In the genomic region with DNA sequence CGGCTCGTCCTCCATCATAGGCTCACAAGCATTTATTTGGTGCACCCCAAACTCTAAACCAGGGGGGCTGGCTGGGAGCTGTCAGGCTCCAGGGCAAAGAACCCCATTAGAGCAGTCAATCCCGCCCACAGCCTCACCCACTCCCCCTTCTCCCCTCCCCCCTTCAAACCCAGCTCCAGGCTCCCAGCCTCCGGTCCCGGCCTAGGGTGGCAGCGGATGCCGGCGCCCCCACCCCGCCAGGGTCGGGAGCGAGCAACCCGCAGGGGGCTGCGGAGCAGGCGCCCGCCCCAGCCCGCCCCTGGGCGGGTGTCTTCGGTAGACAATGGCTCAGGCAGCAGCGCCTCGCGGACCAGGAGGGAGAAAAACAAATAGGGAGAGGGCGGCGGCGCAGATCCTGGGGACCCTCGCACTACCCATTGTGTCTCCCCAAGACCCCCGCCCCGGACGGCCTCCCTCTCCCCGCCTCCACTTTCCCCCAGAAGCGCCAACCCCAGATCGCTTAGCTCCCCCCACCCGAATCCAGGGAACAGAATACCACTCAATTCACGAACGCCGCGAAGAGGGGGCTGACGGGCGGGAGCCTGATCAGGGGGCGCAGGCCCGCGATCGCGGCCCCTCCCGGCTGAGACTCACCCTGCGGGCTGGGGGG, we compare ENCODE assay signal across 8 cellular contexts. TPM values are rescaled to one million over a fixed set of nuclear protein-coding genes. Genes with fewer than 3 reads are reported as not detected.
DNase-seq lines count a peak whose midpoint lies in the region; ATAC-seq and TF ChIP-seq lines count a peak whose summit lies in the region.

No MANE protein-coding gene starts in this region.

- peaks cover 10% of the 10 kb centered on the region; the same call in 1 of the 2 replicates for H3K4me1 ChIP-seq in Caco-2
- H3K4me1 ChIP-seq in HUES6 (ENCODE audit: control insufficient read depth, insufficient read depth, low read length): peaks cover 20% of the 10 kb centered on the region
- peaks cover 24% of the 10 kb centered on the region for H3K4me1 ChIP-seq in hepatocyte (ENCODE audit: insufficient read depth)
- peaks cover 0 to 5% (median 0%) of the 10 kb centered on the region in 3 donors for H3K4me1 ChIP-seq in skeletal muscle tissue (ENCODE audit: control insufficient read depth in 3 of 3, insufficient read depth in 3 of 3, low read length in 3 of 3)

- no peaks in the 10 kb centered on the region for H3K9me3 Mint-ChIP-seq in Caco-2 (ENCODE audit: unreplicated experiment)
- no peaks in the 10 kb centered on the region for H3K9me3 Mint-ChIP-seq in activated naive CD4-positive, alpha-beta T cell treated with anti-CD3 and anti-CD28 coated beads, Interleukin-2, amount 50 U/mL, for 24 hours

- H4K20me1 ChIP-seq in hepatocyte (ENCODE audit: insufficient read depth, poor library complexity, severe bottlenecking): peaks cover 13% of the 10 kb centered on the region

- DNase-seq in Caco-2: peak; percentile 37 to 38
- peak; percentile 42 for DNase-seq in hepatocyte (ENCODE audit: low spot score)

- peak overlapping the region; percentile 74 for H3K9ac ChIP-seq in HUES6 (ENCODE audit: low read length)
- peak overlapping the region in 1 of 3 donors; percentile 71 for H3K9ac ChIP-seq in skeletal muscle tissue (ENCODE audit: low read depth in 1 of 3, low read length in 3 of 3)

- peak overlapping the region; percentile 99 for H3K4me2 ChIP-seq in hepatocyte

- peak overlapping the region; percentile 69 for H3K4me3 ChIP-seq in Caco-2 (ENCODE audit: low read depth, low read length)
- H3K4me3 ChIP-seq in HUES6 (ENCODE audit: low read depth, low read length): peak overlapping the region; percentile 82
- peak overlapping the region; percentile 98 for H3K4me3 ChIP-seq in hepatocyte
- peak overlapping the region; percentile 48 to 58 (median 54) for H3K4me3 ChIP-seq in skeletal muscle tissue (ENCODE audit: low read length in 3 of 3)

- H3K9me3 ChIP-seq in Caco-2 (no peaks in the 10 kb centered on the region), HUES6 (ENCODE audit: control insufficient read depth, insufficient read depth, low read depth, low read length) (no peaks in the 10 kb centered on the region), hepatocyte (ENCODE audit: low read depth) (no peaks in the 10 kb centered on the region), skeletal muscle tissue (ENCODE audit: control insufficient read depth in 3 of 3, low read length in 3 of 3) (no peaks in the 10 kb centered on the region)

- H3K27ac Mint-ChIP-seq in Caco-2 (ENCODE audit: unreplicated experiment): no peak overlapping the region
- no peak overlapping the region for H3K27ac Mint-ChIP-seq in activated naive CD4-positive, alpha-beta T cell treated with anti-CD3 and anti-CD28 coated beads, Interleukin-2, amount 50 U/mL, for 24 hours

- 0 out of 2 replicates have a peak, but pooled peaks cover 1% of the 10 kb centered on the region for H3K27me3 ChIP-seq in Caco-2 (replicated peaks; ENCODE audit: control insufficient read depth, insufficient read depth, low read length)
- peaks cover 19% of the 10 kb centered on the region for H3K27me3 ChIP-seq in HUES6 (ENCODE audit: control insufficient read depth, insufficient read depth, low read length)
- no peaks in the 10 kb centered on the region for H3K27me3 ChIP-seq in hepatocyte
- H3K27me3 ChIP-seq in skeletal muscle tissue (ENCODE audit: control insufficient read depth in 3 of 3, insufficient read depth in 3 of 3, low read length in 3 of 3): peaks cover 6 to 26% (median 18%) of the 10 kb centered on the region in 3 donors

- BruUV-seq in Caco-2 (replicated peaks; lab: Mats Ljungman, UMichigan): no TSS peak

- TF ChIP-seq POLR2A in GM18505 (IDR thresholded peaks at IDR 0.05; ENCODE audit: borderline replicate concordance, extremely low read depth, insufficient read depth, insufficient read length): no peak

- peaks cover 17% of the 10 kb centered on the region for H3K4me1 Mint-ChIP-seq in Caco-2 (ENCODE audit: low read depth, unreplicated experiment)
- H3K4me1 Mint-ChIP-seq in activated naive CD4-positive, alpha-beta T cell treated with anti-CD3 and anti-CD28 coated beads, Interleukin-2, amount 50 U/mL, for 24 hours: peaks cover 5% of the 10 kb centered on the region

- TF ChIP-seq CTCF in Caco-2 (IDR thresholded peaks at IDR 0.05; ENCODE audit: insufficient read depth in 1 of 2, low read depth in 1 of 2, low read length in 1 of 2, severe bottlenecking in 1 of 2, unreplicated experiment in 1 of 2) (no peak), hepatocyte (IDR thresholded peaks at IDR 0.05; ENCODE audit: poor library complexity) (no peak)

- no peaks in the 10 kb centered on the region for H3K9me2 ChIP-seq in hepatocyte (replicated peaks; ENCODE audit: insufficient read depth)

- no peak for ATAC-seq in GM18505 (IDR thresholded peaks at IDR 0.05; ENCODE audit: unreplicated experiment)
- ATAC-seq in HG03139 (IDR thresholded peaks at IDR 0.05; ENCODE audit: unreplicated experiment): no peak
- no peak for ATAC-seq in HG03097 (IDR thresholded peaks at IDR 0.05; ENCODE audit: low FRiP score, unreplicated experiment)

- peaks cover 8% of the 10 kb centered on the region for H3K79me2 ChIP-seq in hepatocyte

- peak overlapping the region; percentile 90 for H2AFZ ChIP-seq in hepatocyte

- H3K36me3 Mint-ChIP-seq in Caco-2 (ENCODE audit: insufficient read depth, unreplicated experiment): no peaks in the 10 kb centered on the region
- H3K36me3 Mint-ChIP-seq in activated naive CD4-positive, alpha-beta T cell treated with anti-CD3 and anti-CD28 coated beads, Interleukin-2, amount 50 U/mL, for 24 hours: no peaks in the 10 kb centered on the region

- H3K27me3 Mint-ChIP-seq in Caco-2 (ENCODE audit: insufficient read depth, unreplicated experiment): peaks cover 7% of the 10 kb centered on the region
- peaks cover 10% of the 10 kb centered on the region for H3K27me3 Mint-ChIP-seq in activated naive CD4-positive, alpha-beta T cell treated with anti-CD3 and anti-CD28 coated beads, Interleukin-2, amount 50 U/mL, for 24 hours

- POLR2A ChIA-PET in Caco-2 (lab: Charles Lee): interaction anchor here (0.6 to 1.0 kb wide), 5 partner anchors 10 to 900 kb away, joined by 3 to 7 read pairs (median 5); no protein-coding TSS in a partner anchor

- no peaks in the 10 kb centered on the region for H3K36me3 ChIP-seq in Caco-2 (ENCODE audit: control insufficient read depth, insufficient read depth, low read length)
- H3K36me3 ChIP-seq in HUES6 (ENCODE audit: control insufficient read depth, insufficient read depth, low read length): 0 out of 2 replicates have a peak, but pooled peaks cover 6% of the 10 kb centered on the region
- H3K36me3 ChIP-seq in hepatocyte (replicated peaks; ENCODE audit: insufficient read depth, low read depth): no peaks in the 10 kb centered on the region
- no peaks in the 10 kb centered on the region for H3K36me3 ChIP-seq in skeletal muscle tissue (ENCODE audit: control insufficient read depth in 3 of 3, insufficient read depth in 3 of 3, low read length in 3 of 3)

- H3K4me3 Mint-ChIP-seq in Caco-2 (ENCODE audit: unreplicated experiment): peak overlapping the region; percentile 70
- peak overlapping the region; percentile 62 for H3K4me3 Mint-ChIP-seq in activated naive CD4-positive, alpha-beta T cell treated with anti-CD3 and anti-CD28 coated beads, Interleukin-2, amount 50 U/mL, for 24 hours

- 3% methylated on average over 17 of the region's 45 CpGs for WGBS in hepatocyte (ENCODE audit: low lambda C conversion rate, missing lambda C conversion rate)

- H3K27ac ChIP-seq in HUES6 (ENCODE audit: low read depth, low read length): no peak overlapping the region
- H3K27ac ChIP-seq in hepatocyte: peak overlapping the region; percentile 58
- no peak overlapping the region for H3K27ac ChIP-seq in skeletal muscle tissue (ENCODE audit: low read depth, low read length)

- CTCF ChIA-PET in Caco-2 (lab: Charles Lee): interaction anchor here (0.6 to 1.9 kb wide), 13 partner anchors 9 to 1434 kb away, joined by 3 to 13 read pairs (median 7); partner anchors contain the start of genes GRN and SLC25A39

- intact Hi-C loops in Caco-2 (cut with micrococcal nuclease; ENCODE audit: unreplicated experiment): no loop called here

RNA-seq across cellular contexts. Expression of gene FAM171A2, which starts 0.6 kb away (rescaled TPM):
- total RNA-seq in Caco-2 (2022) (3.0 and 3.6 TPM in 2 replicates), hepatocyte (12.8 and 13.9 TPM in 2 replicates), skeletal muscle tissue (38.6 TPM)
- polyA plus RNA-seq in hepatocyte: 19.4 and 22.8 TPM in 2 replicates

RNA-seq across cellular contexts. Expression of gene GRN, which starts 18.0 kb away (rescaled TPM):
- total RNA-seq in Caco-2 (2022): 167 and 176 TPM in 2 replicates
- total RNA-seq in hepatocyte: 210 and 299 TPM in 2 replicates
- polyA plus RNA-seq in hepatocyte: 785 and 828 TPM in 2 replicates
- total RNA-seq in skeletal muscle tissue: 270 TPM

RNA-seq across cellular contexts. Expression of gene ITGA2B, which starts 26.4 kb away (rescaled TPM):
- total RNA-seq in Caco-2 (2022) (5.9 and 6.9 TPM in 2 replicates), hepatocyte (0.77 TPM in 1 of 2 replicates, not detected in the other), skeletal muscle tissue (2.6 TPM)
- polyA plus RNA-seq in hepatocyte: 1.0 and 3.6 TPM in 2 replicates

RNA-seq across cellular contexts. Expression of gene SLC25A39, which starts 38.5 kb away (rescaled TPM):
- total RNA-seq in Caco-2 (2022): 155 and 172 TPM in 2 replicates
- total RNA-seq in hepatocyte: 92.7 and 108 TPM in 2 replicates
- 179 and 191 TPM in 2 replicates for polyA plus RNA-seq in hepatocyte
- total RNA-seq in skeletal muscle tissue: 65.2 TPM

RNA-seq across cellular contexts. Expression of gene RUNDC3A, which starts 54.7 kb away (rescaled TPM):
- 0.34 and 0.53 TPM in 2 replicates for total RNA-seq in Caco-2 (2022)
- total RNA-seq in hepatocyte: 2.0 and 2.1 TPM in 2 replicates
- polyA plus RNA-seq in hepatocyte: 0.40 and 2.3 TPM in 2 replicates
- total RNA-seq in skeletal muscle tissue: 6.8 TPM
